10 cellular contexts compared by ENCODE assay signal in genomic region chr2:28325567-28326468, GRCh38.
DNase-seq lines count a peak whose midpoint lies in the region; ATAC-seq, FAIRE-seq and TF ChIP-seq lines count a peak whose summit lies in the region.
"Had no signal": no experiment of that assay in that cellular context is flagged by ENCODE, and none has a peak within 500 bp of the region (broad histone marks: within the 10 kb centered on the region; RNA-seq: fewer than 3 reads in every experiment).

No MANE protein-coding gene starts in this region.

- TF ChIP-seq RAD21 in A549 (conservative IDR thresholded peaks at IDR 0.05 in 1 of 2, IDR thresholded peaks at IDR 0.05 in 1 of 2) = no peak

- POLR2A ChIA-PET in A549 (lab: Yijun Ruan, JAX) = no interaction called here

- no peak for TF ChIP-seq EP300 in A549 (IDR thresholded peaks at IDR 0.05)

- WGBS in A549 (ENCODE audit: missing lambda C conversion rate) = 70% methylated on average over 10 of the region's 10 CpGs
- whole genome bisulfite sequencing in endodermal cell (ENCODE audit: insufficient coverage in 1 of 2, insufficient read length in 1 of 2), 2 experiments = 82 to 100% methylated on average over 2 to 10 of the region's 10 CpGs

- H3K4me1 Mint-ChIP-seq in endodermal cell = peaks cover 20% of the 10 kb centered on the region

- no peak for FAIRE-seq in A549 (lab: Jason Lieb, UNC)

- no peak overlapping the region for H3K4me3 Mint-ChIP-seq in endodermal cell

- no peak overlapping the region for H3K4me3 ChIP-seq in A549
- no peak overlapping the region for H3K4me3 ChIP-seq in endodermal cell (ENCODE audit: low read length)
- H3K4me3 ChIP-seq: ascending aorta had no signal

- H3K9me3 ChIP-seq in A549 = no peaks in the 10 kb centered on the region
- H3K9me3 ChIP-seq in endodermal cell (ENCODE audit: control insufficient read depth, low read length) = no peaks in the 10 kb centered on the region
- H3K9me3 ChIP-seq: ascending aorta, Caco-2 had no signal

- H3K27me3 Mint-ChIP-seq in endodermal cell (ENCODE audit: insufficient read depth) = no peaks in the 10 kb centered on the region

- CTCF ChIA-PET in A549 (lab: Yijun Ruan, JAX) = interaction anchor here (0.9 to 1.9 kb wide), 5 partner anchors 11 to 53 kb away, joined by 3 to 4 read pairs (median 3); no protein-coding TSS in a partner anchor

- H3K27ac ChIP-seq in A549 = peak overlapping the region in 1 of 2 experiments; percentile 73; a peak in 3 of 6 replicates
- no peak overlapping the region for H3K27ac ChIP-seq in endodermal cell (ENCODE audit: low read depth, low read length)
- H3K27ac ChIP-seq in caudate nucleus (ENCODE audit: low read depth, low read length) = no peak overlapping the region

- H3K27ac Mint-ChIP-seq in endodermal cell = no peak overlapping the region

- no peak overlapping the region for H3K9ac ChIP-seq in endodermal cell (ENCODE audit: extremely low read depth, low read length, poor library complexity, severe bottlenecking)

- H3K4me2 ChIP-seq in A549 = no peak overlapping the region

- no peaks in the 10 kb centered on the region for H3K36me3 ChIP-seq in endodermal cell (ENCODE audit: control insufficient read depth, insufficient read depth, low read length)
- H3K36me3 ChIP-seq: ascending aorta had no signal

- no peaks in the 10 kb centered on the region for H3K9me3 Mint-ChIP-seq in endodermal cell

- ATAC-seq in A549 = peak; percentile 36 to 45; a peak in 3 of 6 replicates
- peak; percentile 58 for ATAC-seq in GM19023 (IDR thresholded peaks at IDR 0.05; ENCODE audit: unreplicated experiment)
- ATAC-seq in HG03469 (IDR thresholded peaks at IDR 0.05; ENCODE audit: unreplicated experiment) = no peak

- peaks cover 5% of the 10 kb centered on the region for H3K36me3 Mint-ChIP-seq in endodermal cell (ENCODE audit: low read depth)

- H3K4me1 ChIP-seq in A549 (peaks cover 11% of the 10 kb centered on the region; the same call in 2 of the 3 replicates), endodermal cell (ENCODE audit: control insufficient read depth, insufficient read depth, low read length) (peaks cover 16% of the 10 kb centered on the region)
- H3K4me1 ChIP-seq: Caco-2 had no signal

- DNase-seq in A549 (ENCODE audit: low read depth in 1 of 2, low spot score in 1 of 2) = no peak
- peak; percentile 26 for DNase-seq in NCI-H510A (lab: John Stamatoyannopoulos, UW)
- DNase-seq in endodermal cell = peak; percentile 61
- no peak for DNase-seq in activated naive CD4-positive, alpha-beta T cell treated with Interleukin-2 at 50 U/mL for 16 hours
- DNase-seq in medulla oblongata (ENCODE audit: extremely low spot score) = no peak
- DNase-seq in caudate nucleus (lab: John Stamatoyannopoulos, UW) = no peak
- DNase-seq: Caco-2 had no signal

- no peak for TF ChIP-seq CTCF in A549 (IDR thresholded peaks at IDR 0.05)
- no peak for TF ChIP-seq CTCF in endodermal cell (conservative IDR thresholded peaks at IDR 0.05)

- TF ChIP-seq POLR2A in A549 (IDR thresholded peaks at IDR 0.05; ENCODE audit: low read length) = no peak

- H3K27me3 ChIP-seq in endodermal cell (ENCODE audit: control insufficient read depth, insufficient read depth, low read length, poor library complexity, severe bottlenecking) = no peaks in the 10 kb centered on the region
- H3K27me3 ChIP-seq: ascending aorta had no signal

TF ChIP-seq in A549, 52 proteins besides CTCF, POLR2A, EP300 and RAD21:
- TF ChIP-seq MYC (IDR thresholded peaks at IDR 0.05; ENCODE audit: borderline replicate concordance, low read length) (no peak), FOSL2 (IDR thresholded peaks at IDR 0.05) (no peak), FOSL2 (CRISPR knock-in tag; IDR thresholded peaks at IDR 0.05) (peak; percentile 64)
- TF ChIP-seq, protein P1, sequence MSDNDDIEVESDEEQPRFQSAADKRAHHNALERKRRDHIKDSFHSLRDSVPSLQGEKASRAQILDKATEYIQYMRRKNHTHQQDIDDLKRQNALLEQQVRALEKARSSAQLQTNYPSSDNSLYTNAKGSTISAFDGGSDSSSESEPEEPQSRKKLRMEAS (IDR thresholded peaks at IDR 0.05) = peak; percentile 40; the same call in 1 of the 2 replicates

Comparison
In these comparisons a context has a peak if more than half of its experiments do, and no peak if none do; other contexts are left out.
1. DNase-seq: peak in NCI-H510A (single experiment) and endodermal cell (single experiment); none in A549 (0 of 2), activated naive CD4-positive, alpha-beta T cell treated with Interleukin-2 at 50 U/mL for 16 hours (single experiment), medulla oblongata (single experiment) and caudate nucleus (0 of 61).